ENCODE assay signal across 27 cellular contexts in the genomic region with DNA sequence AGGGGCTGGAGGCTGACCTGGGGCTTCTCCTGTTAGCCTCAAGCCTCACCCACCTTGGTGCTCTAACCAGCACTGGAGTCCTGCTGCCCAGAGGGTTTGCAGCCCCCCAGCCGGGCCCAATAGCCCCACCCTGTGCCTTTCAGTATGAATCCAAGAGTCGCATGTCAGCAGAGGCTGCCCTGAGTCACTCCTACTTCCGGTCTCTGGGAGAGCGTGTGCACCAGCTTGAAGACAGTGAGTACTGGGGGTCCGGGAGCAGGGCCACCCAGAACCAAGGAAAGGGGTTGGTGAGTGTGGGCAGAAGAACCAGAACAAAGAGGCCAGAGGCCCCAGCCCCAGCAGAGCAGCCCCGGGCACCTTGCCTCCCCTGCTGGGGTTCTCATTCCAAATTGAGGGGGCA.
"Had no signal": no experiment of that assay in that cellular context is flagged by ENCODE, and none has a peak within 500 bp of the region (broad histone marks: within the 10 kb centered on the region; RNA-seq: fewer than 3 reads in every experiment).

No MANE protein-coding gene starts in this region.

- H3K9me3 Mint-ChIP-seq: activated B cell treated with CpG ODN at 0.5 μM for 24 hours; activated CD4-positive, alpha-beta memory T cell treated with anti-CD3 and anti-CD28 coated beads for 36 hours; activated naive CD4-positive, alpha-beta T cell treated with anti-CD3 and anti-CD28 coated beads, Interleukin-2, amount 10 ng/mL, durations not matched to agents 7 days and 5 days; activated naive CD8-positive, alpha-beta T cell treated with anti-CD3 and anti-CD28 coated beads, Interleukin-2, amount 50 U/mL, for 24 hours; natural killer cell treated with Interleukin-12 subunit alpha and Interleukin-12 subunit beta and Interleukin-15 and Interleukin-18, amount 100 ng/mL, for 72 hours had no signal

- H3K27ac Mint-ChIP-seq: activated B cell treated with CpG ODN at 0.5 μM for 24 hours; activated CD4-positive, alpha-beta memory T cell treated with anti-CD3 and anti-CD28 coated beads for 36 hours; activated naive CD4-positive, alpha-beta T cell treated with anti-CD3 and anti-CD28 coated beads, Interleukin-2, amount 10 ng/mL, durations not matched to agents 7 days and 5 days; natural killer cell treated with Interleukin-12 subunit alpha and Interleukin-12 subunit beta and Interleukin-15 and Interleukin-18, amount 100 ng/mL, for 72 hours had no signal

- FAIRE-seq: endothelial cell of umbilical vein, islet of Langerhans, TTC549 had no signal

- H3K9me3 ChIP-seq: esophagus muscularis mucosa, gastroesophageal sphincter, heart left ventricle, lower lobe of right lung, neutrophil, transverse colon, uterus had no signal

- H3K27ac ChIP-seq: brain microvascular endothelial cell, coronary artery, esophagus muscularis mucosa, lower lobe of right lung, neutrophil, transverse colon, uterus had no signal

- H3K4me3 Mint-ChIP-seq: activated CD4-positive, alpha-beta memory T cell treated with anti-CD3 and anti-CD28 coated beads for 36 hours; activated naive CD4-positive, alpha-beta T cell treated with anti-CD3 and anti-CD28 coated beads, Interleukin-2, amount 10 ng/mL, durations not matched to agents 7 days and 5 days had no signal

- ATAC-seq: activated naive CD8-positive, alpha-beta T cell treated with anti-CD3 and anti-CD28 coated beads, Interleukin-2, amount 50 U/mL, for 24 hours; gastroesophageal sphincter; heart left ventricle; lower lobe of right lung; natural killer cell treated with Interleukin-12 subunit alpha and Interleukin-12 subunit beta and Interleukin-15 and Interleukin-18, amount 100 ng/mL, for 72 hours had no signal

- H3K36me3 Mint-ChIP-seq: activated CD4-positive, alpha-beta memory T cell treated with anti-CD3 and anti-CD28 coated beads for 36 hours; activated naive CD4-positive, alpha-beta T cell treated with anti-CD3 and anti-CD28 coated beads, Interleukin-2, amount 10 ng/mL, durations not matched to agents 7 days and 5 days; natural killer cell treated with Interleukin-12 subunit alpha and Interleukin-12 subunit beta and Interleukin-15 and Interleukin-18, amount 100 ng/mL, for 72 hours had no signal

- H3K27me3 ChIP-seq: heart left ventricle, transverse colon, uterus had no signal

- H3K4me1 ChIP-seq: uterus had no signal

- DNase-seq: activated B cell treated with CpG ODN at 0.5 μM for 24 hours; activated CD4-positive, alpha-beta memory T cell treated with anti-CD3 and anti-CD28 coated beads for 36 hours; activated CD4-positive, alpha-beta T cell treated with anti-CD3 and anti-CD28 coated beads for 4 hours; activated naive CD4-positive, alpha-beta T cell treated with anti-CD3 and anti-CD28 coated beads, Interleukin-2, amount 10 ng/mL, durations not matched to agents 7 days and 5 days; activated naive CD8-positive, alpha-beta T cell treated with anti-CD3 and anti-CD28 coated beads, Interleukin-2, amount 50 U/mL, for 24 hours; activated T-cell treated with anti-CD3 and anti-CD28 coated beads, Interleukin-2, amount 50 U/mL, for 1 hour; anterior cingulate cortex; brain microvascular endothelial cell; effector CD4-positive, alpha-beta T cell; left cardiac atrium; lower lobe of right lung; retina; stimulated activated CD4-positive, alpha-beta T cell treated with anti-CD3 and anti-CD28 coated beads, Interleukin-2, amount 100 ng/mL, for 24 hours; stimulated activated naive CD4-positive, alpha-beta T cell treated with Interleukin-2 at 50 U/mL for 16 hours; SW 1271; T-helper 2 cell; transverse colon; uterus had no signal

- H3K36me3 ChIP-seq: brain microvascular endothelial cell, neutrophil, transverse colon, uterus had no signal

- H3K4me3 ChIP-seq: coronary artery, uterus had no signal
